ENCODE assay signal across 8 cellular contexts in genomic region chr12:118120579-118121363, GRCh38. TPM values are rescaled to one million over a fixed set of nuclear protein-coding genes. Genes with fewer than 3 reads are reported as not detected.
DNase-seq lines count a peak whose midpoint lies in the region; ATAC-seq and TF ChIP-seq lines count a peak whose summit lies in the region.

No MANE protein-coding gene starts in this region.

- H3K27me3 ChIP-seq in GM23338 (ENCODE audit: insufficient read depth) (no peaks in the 10 kb centered on the region), iPS-20b (ENCODE audit: insufficient read depth, low read length) (no peaks in the 10 kb centered on the region)

- H3F3A ChIP-seq in GM23338 (replicated peaks; ENCODE audit: low read depth), result peaks cover 17% of the 10 kb centered on the region

- H3K4me1 Mint-ChIP-seq in GM23338 (peaks cover 30% of the 10 kb centered on the region), MCF 10A (ENCODE audit: insufficient read depth, unreplicated experiment) (peaks cover 5% of the 10 kb centered on the region)

- peak overlapping the region; percentile 91 for H3K9ac ChIP-seq in iPS-20b (ENCODE audit: low read depth, low read length)

- DNase-seq in D341Med (ENCODE audit: low spot score) (peak; percentile 85), GM23338 (ENCODE audit: low spot score) (peak; percentile 95), NCI-H1694 treated with DMSO at 0.1 percent for 48 hours (lab: John Stamatoyannopoulos, UW) (peak; percentile 35), UCSD-AML1 (lab: John Stamatoyannopoulos, UW; ENCODE audit: unreplicated experiment) (peak; percentile 68), MCF 10A (ENCODE audit: unreplicated experiment) (peak; percentile 78)
- DNase-seq in stimulated activated CD4-positive, alpha-beta T cell treated with anti-CD3 and anti-CD28 coated beads, Interleukin-12 subunit alpha, Interleukin-12 subunit beta, amount 100 ng/mL, for 4 hours, result peak; percentile 57

- BruUV-seq in MCF 10A (replicated peaks; lab: Mats Ljungman, UMichigan), result TSS peak; percentile 79

- no peaks in the 10 kb centered on the region for H3K79me2 ChIP-seq in GM23338 (replicated peaks; ENCODE audit: insufficient read depth)

- H2AFZ ChIP-seq in GM23338, result no peak overlapping the region

- H3K36me3 ChIP-seq in GM23338 (ENCODE audit: insufficient read depth) (no peaks in the 10 kb centered on the region), iPS-20b (ENCODE audit: insufficient read depth, low read depth, low read length) (no peaks in the 10 kb centered on the region)

- H3K4me1 ChIP-seq in GM23338 (ENCODE audit: insufficient read depth) (peaks cover 12% of the 10 kb centered on the region), iPS-20b (ENCODE audit: insufficient read depth, low read length) (peaks cover 16% of the 10 kb centered on the region; the same call in 1 of the 2 replicates)

- peak overlapping the region; percentile 99 for H3K27ac ChIP-seq in GM23338 (ENCODE audit: low read depth)
- H3K27ac ChIP-seq in iPS-20b (ENCODE audit: low read length), result peak overlapping the region; percentile 100

- no peaks in the 10 kb centered on the region for H4K20me1 ChIP-seq in GM23338 (replicated peaks; ENCODE audit: insufficient read depth)

- peak overlapping the region; percentile 21; the same call in 1 of the 2 replicates for H3K4me3 ChIP-seq in GM23338
- H3K4me3 ChIP-seq in iPS-20b (ENCODE audit: low read length), result peak overlapping the region; percentile 59

- H3K36me3 Mint-ChIP-seq in GM23338 (ENCODE audit: low read depth) (peaks cover 18% of the 10 kb centered on the region), MCF 10A (ENCODE audit: insufficient read depth, unreplicated experiment) (peaks cover 5% of the 10 kb centered on the region)

- H3K9me3 Mint-ChIP-seq in GM23338 (peaks cover 3% of the 10 kb centered on the region; the same call in 2 of the 3 replicates), MCF 10A (ENCODE audit: unreplicated experiment) (no peaks in the 10 kb centered on the region)

- H3K27ac Mint-ChIP-seq in GM23338 (peak overlapping the region; percentile 99), MCF 10A (ENCODE audit: low read depth, unreplicated experiment) (peak overlapping the region; percentile 32)

- peak overlapping the region; percentile 53 for H3K4me3 Mint-ChIP-seq in GM23338
- no peak overlapping the region for H3K4me3 Mint-ChIP-seq in MCF 10A (ENCODE audit: unreplicated experiment)

- CTCF ChIA-PET in MCF 10A (lab: Yijun Ruan, JAX), result interaction anchor here (0.6 to 6.0 kb wide), 26 partner anchors 8 to 1475 kb away, joined by 3 to 53 read pairs (median 4); partner anchors contain the start of genes PEBP1, SUDS3, TAOK3 and VSIG10

- POLR2A ChIA-PET in MCF 10A (lab: Yijun Ruan, JAX), result interaction anchor here (0.6 to 2.2 kb wide), 8 partner anchors 11 to 255 kb away, joined by 3 to 15 read pairs (median 3); partner anchors contain the start of gene PEBP1

- no peaks in the 10 kb centered on the region for H3K9me2 ChIP-seq in GM23338 (ENCODE audit: insufficient read depth)

- H3K9me3 ChIP-seq in iPS-20b (ENCODE audit: insufficient read depth, low read depth, low read length), result no peaks in the 10 kb centered on the region

- intact Hi-C loops in MCF 10A (cut with micrococcal nuclease), result loop anchor here (2.0 kb wide), 1 partner anchor 256 kb away; the partner anchor contains the start of gene SUDS3

- peak overlapping the region; percentile 69 for H3K4me2 ChIP-seq in GM23338

- ATAC-seq in GM23338 (peak; percentile 83), HG03520 (IDR thresholded peaks at IDR 0.05; ENCODE audit: unreplicated experiment) (no peak)

- TF ChIP-seq CTCF in GM23338 (conservative IDR thresholded peaks at IDR 0.05; ENCODE audit: low read depth in 2 of 2) (peak; percentile 39 to 74), MCF 10A (IDR thresholded peaks at IDR 0.05; ENCODE audit: unreplicated experiment) (peak; percentile 78)

- H3K27me3 Mint-ChIP-seq in GM23338 (ENCODE audit: insufficient read depth, low read depth, poor library complexity) (peaks cover 18% of the 10 kb centered on the region), MCF 10A (ENCODE audit: insufficient read depth, unreplicated experiment) (no peaks in the 10 kb centered on the region)

TF ChIP-seq in GM23338, 12 proteins besides CTCF, POLR2A, EP300 and RAD21:
- TF ChIP-seq, protein P1, sequence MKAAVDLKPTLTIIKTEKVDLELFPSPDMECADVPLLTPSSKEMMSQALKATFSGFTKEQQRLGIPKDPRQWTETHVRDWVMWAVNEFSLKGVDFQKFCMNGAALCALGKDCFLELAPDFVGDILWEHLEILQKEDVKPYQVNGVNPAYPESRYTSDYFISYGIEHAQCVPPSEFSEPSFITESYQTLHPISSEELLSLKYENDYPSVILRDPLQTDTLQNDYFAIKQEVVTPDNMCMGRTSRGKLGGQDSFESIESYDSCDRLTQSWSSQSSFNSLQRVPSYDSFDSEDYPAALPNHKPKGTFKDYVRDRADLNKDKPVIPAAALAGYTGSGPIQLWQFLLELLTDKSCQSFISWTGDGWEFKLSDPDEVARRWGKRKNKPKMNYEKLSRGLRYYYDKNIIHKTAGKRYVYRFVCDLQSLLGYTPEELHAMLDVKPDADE (IDR thresholded peaks at IDR 0.05), result peak; percentile 57; the same call in 1 of the 2 replicates
- TF ChIP-seq STAT1 (IDR thresholded peaks at IDR 0.05; ENCODE audit: unreplicated experiment), result no peak
- TF ChIP-seq NANOG (IDR thresholded peaks at IDR 0.05; ENCODE audit: borderline replicate concordance), result peak; percentile 92

RNA-seq across cellular contexts. Expression of gene PEBP1, which starts 15.2 kb away (rescaled TPM):
- 442 and 453 TPM in 2 replicates for total RNA-seq in GM23338 (2014; rRNA removed; shearing (Covaris generic))
- polyA plus RNA-seq in GM23338 (2016; fragmentation: Nextera tagmentation; extraction: Ambion mirVana), result 819 and 844 TPM in 2 replicates
- 91.4 and 117 TPM in 2 replicates for total RNA-seq in MCF 10A (2022)

RNA-seq across cellular contexts. Expression of gene VSIG10, which starts 17.0 kb away (rescaled TPM):
- total RNA-seq in GM23338 (2014; rRNA removed; shearing (Covaris generic)), result 87.5 and 98.5 TPM in 2 replicates
- 48.1 and 52.1 TPM in 2 replicates for polyA plus RNA-seq in GM23338 (2016; fragmentation: Nextera tagmentation; extraction: Ambion mirVana)
- 10.9 and 17.3 TPM in 2 replicates for total RNA-seq in MCF 10A (2022)

RNA-seq across cellular contexts. Expression of gene WSB2, which starts 59.8 kb away (rescaled TPM):
- 53.2 and 60.8 TPM in 2 replicates for total RNA-seq in GM23338 (2014; rRNA removed; shearing (Covaris generic))
- 36.6 and 38.8 TPM in 2 replicates for polyA plus RNA-seq in GM23338 (2016; fragmentation: Nextera tagmentation; extraction: Ambion mirVana)
- total RNA-seq in MCF 10A (2022), result 55.9 and 99.8 TPM in 2 replicates

Comparison
In these comparisons a context has a peak if more than half of its experiments do, and no peak if none do; other contexts are left out.
1. DNase-seq: peak in every context shown above with its lines; median percentile 95 in GM23338; 85 in D341Med; 78 in MCF 10A; 68 in UCSD-AML1; 57 in stimulated activated CD4-positive, alpha-beta T cell treated with anti-CD3 and anti-CD28 coated beads, Interleukin-12 subunit alpha, Interleukin-12 subunit beta, amount 100 ng/mL, for 4 hours; 35 in NCI-H1694 treated with DMSO at 0.1 percent for 48 hours.